In genomic region chr6:3071568-3071967, GRCh38 we compare ENCODE assay signal across 1 cellular context.
TF ChIP-seq lines count a peak whose summit lies in the region.

No MANE protein-coding gene starts in this region.

TF ChIP-seq in H1, 55 proteins besides CTCF, POLR2A, EP300 and RAD21:
- TF ChIP-seq EGR1 (IDR thresholded peaks at IDR 0.05; ENCODE audit: borderline replicate concordance, low read depth, low read length) (no peak), RFX5 (IDR thresholded peaks at IDR 0.05; ENCODE audit: borderline replicate concordance, low read depth, low read length) (no peak), GABPA (IDR thresholded peaks at IDR 0.05; ENCODE audit: borderline replicate concordance, insufficient read depth, low read length) (no peak), TAF7 (optimal IDR thresholded peaks at IDR 0.05; ENCODE audit: borderline replicate concordance, low read depth, low read length) (no peak), MAFK (IDR thresholded peaks at IDR 0.05; ENCODE audit: low read depth, low read length) (no peak), NRF1 (IDR thresholded peaks at IDR 0.05; ENCODE audit: low read depth, low read length) (no peak), ZNF274 (IDR thresholded peaks at IDR 0.05; ENCODE audit: borderline replicate concordance, extremely low read depth, low read length) (no peak)
